18 cellular contexts compared by ENCODE assay signal in genomic region chr15:63881431-63881830, GRCh38. TPM values are rescaled to one million over a fixed set of nuclear protein-coding genes. Genes with fewer than 3 reads are reported as not detected.
A peak's percentile ranks its signal among the peaks of the same experiment; 100 is the strongest.
DNase-seq lines count a peak whose midpoint lies in the region; ATAC-seq, FAIRE-seq and TF ChIP-seq lines count a peak whose summit lies in the region.
"Had no signal": no experiment of that assay in that cellular context is flagged by ENCODE, and none has a peak within 500 bp of the region (broad histone marks: within the 10 kb centered on the region; RNA-seq: fewer than 3 reads in every experiment).

No MANE protein-coding gene starts in this region.

- ATAC-seq in HG03432 (IDR thresholded peaks at IDR 0.05; ENCODE audit: unreplicated experiment) (peak; percentile 56), naive B cell (ENCODE audit: low read depth in 2 of 2) (peak; percentile 94 to 96), HG03354 (IDR thresholded peaks at IDR 0.05; ENCODE audit: poor library complexity, severe bottlenecking, unreplicated experiment) (no peak)
- ATAC-seq: activated CD8-positive, alpha-beta T cell treated with anti-CD3 and anti-CD28 coated beads, Interleukin-2, amount 10 ng/mL, durations not matched to agents 7 days and 5 days; natural killer cell treated with Interleukin-12 subunit alpha and Interleukin-12 subunit beta and Interleukin-15 and Interleukin-18, amount 100 ng/mL, for 72 hours had no signal

- H3K27ac Mint-ChIP-seq in naive B cell = peak overlapping the region in 4 of 6 donors; percentile 25 to 85 (median 55)
- H3K27ac Mint-ChIP-seq: activated CD8-positive, alpha-beta T cell treated with anti-CD3 and anti-CD28 coated beads, Interleukin-2, amount 10 ng/mL, durations not matched to agents 7 days and 5 days had no signal

- peak; percentile 92 for FAIRE-seq in GM12891 (lab: Jason Lieb, UNC)
- no peak for FAIRE-seq in frontal cortex (lab: Jason Lieb, UNC)
- FAIRE-seq: bronchial epithelial cell, RCC 7860 had no signal

- no peaks in the 10 kb centered on the region for H3K27me3 Mint-ChIP-seq in naive B cell
- H3K27me3 Mint-ChIP-seq: natural killer cell treated with Interleukin-12 subunit alpha and Interleukin-12 subunit beta and Interleukin-15 and Interleukin-18, amount 100 ng/mL, for 72 hours had no signal

- H3K9me3 Mint-ChIP-seq in naive B cell = no peaks in the 10 kb centered on the region
- H3K9me3 Mint-ChIP-seq: natural killer cell treated with Interleukin-12 subunit alpha and Interleukin-12 subunit beta and Interleukin-15 and Interleukin-18, amount 100 ng/mL, for 72 hours had no signal

- peak overlapping the region in 7 of 8 donors; percentile 1 to 78 (median 56) for H3K4me3 Mint-ChIP-seq in naive B cell
- H3K4me3 Mint-ChIP-seq: activated CD8-positive, alpha-beta T cell treated with anti-CD3 and anti-CD28 coated beads, Interleukin-2, amount 10 ng/mL, durations not matched to agents 7 days and 5 days; natural killer cell treated with Interleukin-12 subunit alpha and Interleukin-12 subunit beta and Interleukin-15 and Interleukin-18, amount 100 ng/mL, for 72 hours had no signal

- DNase-seq in GM12891 (ENCODE audit: insufficient read length, low spot score) (no peak), RPMI8226 (peak; percentile 40), naive B cell (peak; percentile 53), hepatic stellate cell (ENCODE audit: low spot score) (no peak), DMS114 treated with DMSO at 0.1 percent for 48 hours (lab: John Stamatoyannopoulos, UW; ENCODE audit: unreplicated experiment) (no peak), frontal cortex (ENCODE audit: low spot score in 2 of 2) (no peak)
- DNase-seq: activated CD8-positive, alpha-beta T cell treated with anti-CD3 and anti-CD28 coated beads, Interleukin-2, amount 10 ng/mL, durations not matched to agents 7 days and 5 days; esophagus squamous epithelium; head of caudate nucleus; mammary epithelial cell; MM.1S; NCI-H2029 treated with DMSO at 0.1 percent for 48 hours; NCI-H524 treated with DMSO at 0.1 percent for 48 hours had no signal

- no peak for TF ChIP-seq POLR2A in GM12891 (IDR thresholded peaks at IDR 0.05; ENCODE audit: low read depth, low read length)

- H3K4me1 Mint-ChIP-seq in naive B cell = peaks cover 21 to 39% (median 33%) of the 10 kb centered on the region in 3 donors

- no peaks in the 10 kb centered on the region for H3K36me3 Mint-ChIP-seq in naive B cell
- H3K36me3 Mint-ChIP-seq: natural killer cell treated with Interleukin-12 subunit alpha and Interleukin-12 subunit beta and Interleukin-15 and Interleukin-18, amount 100 ng/mL, for 72 hours had no signal

TF ChIP-seq in GM12891, 5 proteins besides CTCF, POLR2A, EP300 and RAD21:
- TF ChIP-seq SPI1 (IDR thresholded peaks at IDR 0.05; ENCODE audit: low read depth, low read length) = peak; percentile 96
- TF ChIP-seq TAF1 (IDR thresholded peaks at IDR 0.05; ENCODE audit: low read depth, low read length) = no peak

RNA-seq across cellular contexts. Expression of gene HERC1, which starts 47.7 kb away (rescaled TPM):
- 54.4 TPM for polyA plus RNA-seq in GM12891 (2012; ENCODE audit: low read depth, missing spikeins)
- polyA plus RNA-seq in naive B cell (ENCODE audit: low read depth in 6 of 6) = 10 to 100 TPM; 15.8 to 40.7 (median 31.7) TPM
- 179 TPM for total RNA-seq in frontal cortex

Comparison
In these comparisons a context has a peak if more than half of its experiments do, and no peak if none do; other contexts are left out.
1. DNase-seq: peak in RPMI8226 (single experiment) and naive B cell (single experiment); none in GM12891 (single experiment), hepatic stellate cell (single experiment), DMS114 treated with DMSO at 0.1 percent for 48 hours (single experiment) and frontal cortex (0 of 2).